ENCODE assay signal across 11 cellular contexts in genomic region chr16:1532771-1533170, GRCh38. TPM values are rescaled to one million over a fixed set of nuclear protein-coding genes. Genes with fewer than 3 reads are reported as not detected.
DNase-seq lines count a peak whose midpoint lies in the region; ATAC-seq and TF ChIP-seq lines count a peak whose summit lies in the region.
"Had no signal": no experiment of that assay in that cellular context is flagged by ENCODE, and none has a peak within 500 bp of the region (broad histone marks: within the 10 kb centered on the region; RNA-seq: fewer than 3 reads in every experiment).

No MANE protein-coding gene starts in this region.

- intact Hi-C loops in transverse colon (cut with DNase I; ENCODE audit: low total_unique reads): no loop called here

- peak overlapping the region; percentile 94 for H3K27ac Mint-ChIP-seq in activated naive CD4-positive, alpha-beta T cell treated with anti-CD3 and anti-CD28 coated beads, Interleukin-2, amount 10 ng/mL, durations not matched to agents 7 days and 5 days
- H3K27ac Mint-ChIP-seq: endodermal cell had no signal

- H3K4me3 ChIP-seq in coronary artery: peak overlapping the region; percentile 80
- no peak overlapping the region for H3K4me3 ChIP-seq in mucosa of stomach (ENCODE audit: low read length)
- H3K4me3 ChIP-seq in transverse colon: peak overlapping the region in 1 of 4 donors; percentile 53

- H3K27ac ChIP-seq in coronary artery (peak overlapping the region; percentile 79 to 96), transverse colon (peak overlapping the region; percentile 80 to 97 (median 86))

- H3K36me3 Mint-ChIP-seq in activated naive CD4-positive, alpha-beta T cell treated with anti-CD3 and anti-CD28 coated beads, Interleukin-2, amount 10 ng/mL, durations not matched to agents 7 days and 5 days: peaks cover 32% of the 10 kb centered on the region

- TF ChIP-seq EP300 in transverse colon (IDR thresholded peaks at IDR 0.05; ENCODE audit: low read depth): no peak

- H3K9me3 ChIP-seq in mucosa of stomach (ENCODE audit: control insufficient read depth, low read length) (no peaks in the 10 kb centered on the region), transverse colon (no peaks in the 10 kb centered on the region)

- H3K4me1 Mint-ChIP-seq in activated naive CD4-positive, alpha-beta T cell treated with anti-CD3 and anti-CD28 coated beads, Interleukin-2, amount 10 ng/mL, durations not matched to agents 7 days and 5 days: peaks cover 52% of the 10 kb centered on the region
- H3K4me1 Mint-ChIP-seq: endodermal cell had no signal

- DNase-seq in activated naive CD4-positive, alpha-beta T cell treated with anti-CD3 and anti-CD28 coated beads, Interleukin-2, amount 10 ng/mL, durations not matched to agents 7 days and 5 days: no peak
- DNase-seq in activated naive CD4-positive, alpha-beta T cell treated with anti-CD3 and anti-CD28 coated beads, Interleukin-2, amount 50 U/mL, for 16 hours: no peak
- DNase-seq in coronary artery (ENCODE audit: low spot score) (no peak), transverse colon (no peak), DMS 273 (lab: John Stamatoyannopoulos, UW; ENCODE audit: unreplicated experiment) (no peak), NOMO-1 treated with DMSO at 0.1 percent for 48 hours (lab: John Stamatoyannopoulos, UW; ENCODE audit: unreplicated experiment) (no peak)
- DNase-seq: endodermal cell had no signal

- H3K4me1 ChIP-seq in mucosa of stomach (ENCODE audit: control insufficient read depth, insufficient read depth, low read length): peaks cover 17% of the 10 kb centered on the region
- H3K4me1 ChIP-seq in transverse colon: peaks cover 12 to 37% (median 24%) of the 10 kb centered on the region in 4 donors

- ATAC-seq in HG03280 (IDR thresholded peaks at IDR 0.05; ENCODE audit: unreplicated experiment): no peak

- H3K27me3 ChIP-seq in mucosa of stomach (ENCODE audit: control insufficient read depth, insufficient read depth, low read length) (no peaks in the 10 kb centered on the region), transverse colon (no peaks in the 10 kb centered on the region)

- no peaks in the 10 kb centered on the region for H3K27me3 Mint-ChIP-seq in activated naive CD4-positive, alpha-beta T cell treated with anti-CD3 and anti-CD28 coated beads, Interleukin-2, amount 10 ng/mL, durations not matched to agents 7 days and 5 days

- CTCF ChIA-PET in activated naive CD4-positive, alpha-beta T cell treated with anti-CD3 and anti-CD28 coated beads, Interleukin-2, amount 10 ng/mL, durations not matched to agents 7 days and 5 days (lab: Charles Lee): no interaction called here

- peak overlapping the region; percentile 34 for H3K9ac ChIP-seq in mucosa of stomach (ENCODE audit: low read length)

- H3K9me3 Mint-ChIP-seq in activated naive CD4-positive, alpha-beta T cell treated with anti-CD3 and anti-CD28 coated beads, Interleukin-2, amount 10 ng/mL, durations not matched to agents 7 days and 5 days: no peaks in the 10 kb centered on the region
- H3K9me3 Mint-ChIP-seq: endodermal cell had no signal

- WGBS in transverse colon (ENCODE audit: low coverage in 1 of 2), 2 donors: 62% methylated on average over 9 of the region's 10 CpGs; no CpG with 5 or more reads in 1 of the 2 donors

- H3K36me3 ChIP-seq in mucosa of stomach (ENCODE audit: control insufficient read depth, insufficient read depth, low read length) (no peaks in the 10 kb centered on the region), transverse colon (no peaks in the 10 kb centered on the region)

- no peak for TF ChIP-seq CTCF in coronary artery (IDR thresholded peaks at IDR 0.05)
- no peak for TF ChIP-seq CTCF in transverse colon (IDR thresholded peaks at IDR 0.05)

- peak overlapping the region; percentile 100 for H3K4me3 Mint-ChIP-seq in activated naive CD4-positive, alpha-beta T cell treated with anti-CD3 and anti-CD28 coated beads, Interleukin-2, amount 10 ng/mL, durations not matched to agents 7 days and 5 days
- H3K4me3 Mint-ChIP-seq: endodermal cell had no signal

- TF ChIP-seq POLR2A in transverse colon (IDR thresholded peaks at IDR 0.05): no peak

- in situ Hi-C loops in transverse colon (cut with MboI; ENCODE audit: low pct_ligation_motif_present in 1 of 4, low pct_unique_long_range_greater_than_20kb in 1 of 4, low sequenced_read_pairs in 3 of 4): no loop called here

RNA-seq across cellular contexts. Expression of gene TMEM204, which starts 0.7 kb away (rescaled TPM):
- total RNA-seq in transverse colon: 10 to 100 TPM in 3 of 4 donors, 1 to 10 TPM in 1; 9.4 to 22.5 (median 13.3) TPM
- total RNA-seq: endodermal cell, SK-MEL-5 had no signal

RNA-seq across cellular contexts. Expression of gene TELO2, which starts 39.6 kb away (rescaled TPM):
- 10 to 100 TPM; 22.2 to 98.1 (median 49.6) TPM for total RNA-seq in transverse colon

RNA-seq across cellular contexts. Expression of gene PTX4, which starts 44.0 kb away (rescaled TPM):
- not detected for total RNA-seq in transverse colon
- total RNA-seq: endodermal cell, renal cortical epithelial cell, SK-MEL-5 had no signal

RNA-seq across cellular contexts. Expression of gene CLCN7, which starts 57.9 kb away (rescaled TPM):
- total RNA-seq in transverse colon: 100 to 1,000 TPM in 2 of 4 donors, 10 to 100 TPM in 2; 57.6 to 171 (median 95.0) TPM
